In the genomic region with DNA sequence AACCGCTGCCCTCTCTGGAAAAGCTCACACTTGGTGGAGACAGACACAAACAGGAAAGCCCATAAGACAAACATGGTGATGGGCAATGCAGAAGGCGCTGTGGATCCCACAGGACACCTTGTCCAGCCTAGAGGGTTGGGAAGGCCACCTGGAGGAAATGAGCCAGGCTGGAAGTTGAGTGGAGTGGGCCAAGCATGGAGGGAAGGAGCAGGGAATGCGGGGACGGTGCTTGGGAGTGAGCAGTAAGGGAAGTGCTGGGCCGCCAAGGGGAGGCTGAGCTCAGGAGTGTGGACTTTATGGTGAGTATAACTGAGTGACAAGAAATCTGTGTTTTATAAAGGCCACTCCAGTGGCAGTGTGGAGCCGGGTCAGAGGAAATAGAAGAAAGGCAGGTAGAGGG, we compare ENCODE assay signal across 8 cellular contexts.
"Had no signal": no experiment of that assay in that cellular context is flagged by ENCODE, and none has a peak within 500 bp of the region (broad histone marks: within the 10 kb centered on the region; RNA-seq: fewer than 3 reads in every experiment).

No MANE protein-coding gene starts in this region.

- DNase-seq: activated naive CD4-positive, alpha-beta T cell treated with anti-CD3 and anti-CD28 coated beads, Interleukin-2, amount 50 U/mL, for 16 hours; gastrocnemius medialis; islet precursor cell; stimulated activated CD4-positive, alpha-beta T cell treated with anti-CD3 and anti-CD28 coated beads, Interleukin-1b, Interleukin-23, amount 100 ng/mL, for 48 hours; stomach had no signal

- ATAC-seq: activated CD4-positive, CD25-positive, alpha-beta regulatory T cell treated with anti-CD3 and anti-CD28 coated beads, Interleukin-2, amount 50 U/mL, for 24 hours; gastrocnemius medialis; left lobe of liver had no signal

- H3K36me3 ChIP-seq: gastrocnemius medialis, stomach, thoracic aorta had no signal

- H3K27ac ChIP-seq: gastrocnemius medialis, stomach, thoracic aorta had no signal

- H3K9me3 ChIP-seq: gastrocnemius medialis, stomach, thoracic aorta had no signal

- H3K4me3 ChIP-seq: gastrocnemius medialis, stomach, thoracic aorta had no signal
